Comparison of ENCODE assay signal across 13 cellular contexts in genomic region chr1:40390857-40391256, GRCh38. TPM values are rescaled to one million over a fixed set of nuclear protein-coding genes. Genes with fewer than 3 reads are reported as not detected.
DNase-seq lines count a peak whose midpoint lies in the region; ATAC-seq, FAIRE-seq and TF ChIP-seq lines count a peak whose summit lies in the region.
"Had no signal": no experiment of that assay in that cellular context is flagged by ENCODE, and none has a peak within 500 bp of the region (broad histone marks: within the 10 kb centered on the region; RNA-seq: fewer than 3 reads in every experiment).

No MANE protein-coding gene starts in this region.

- no peak for FAIRE-seq in GM12891 (lab: Jason Lieb, UNC)
- FAIRE-seq: H1, pancreas had no signal

- H3K4me2 ChIP-seq in MM.1S (ENCODE audit: low read depth, low read length): peak overlapping the region; percentile 35; the same call in 1 of the 2 replicates

- ATAC-seq in psoas muscle: no peak
- no peak for ATAC-seq in HG03196 (IDR thresholded peaks at IDR 0.05; ENCODE audit: unreplicated experiment)

- DNase-seq in CD14-positive monocyte (ENCODE audit: low spot score): no peak
- no peak for DNase-seq in MM.1S
- DNase-seq in effector memory CD4-positive, alpha-beta T cell: no peak
- DNase-seq in psoas muscle: no peak
- DNase-seq in COLO829 (ENCODE audit: low spot score): no peak
- DNase-seq in cerebellar cortex (ENCODE audit: low spot score): no peak
- DNase-seq in GM12891 (ENCODE audit: insufficient read length, low spot score): no peak
- DNase-seq: foreskin melanocyte, left colon, NCI-H2029 treated with DMSO at 0.1 percent for 48 hours had no signal

- H3K79me2 ChIP-seq in MM.1S (ENCODE audit: low read length): peaks cover 92% of the 10 kb centered on the region

- TF ChIP-seq POLR2A in GM12891 (IDR thresholded peaks at IDR 0.05; ENCODE audit: low read depth, low read length): no peak

- peaks cover 42 to 65% of the 10 kb centered on the region in 2 donors for H3K36me3 Mint-ChIP-seq in CD14-positive monocyte

- TF ChIP-seq CTCF in CD14-positive monocyte (IDR thresholded peaks at IDR 0.05): no peak
- no peak for TF ChIP-seq CTCF in MM.1S (IDR thresholded peaks at IDR 0.05; ENCODE audit: low read length)
- no peak for TF ChIP-seq CTCF in psoas muscle (IDR thresholded peaks at IDR 0.05)

- 86 to 89% (median 89%) methylated on average over 3 of the region's 3 CpGs for WGBS in psoas muscle, 3 donors

- peaks cover 0 to 2% (median 0%) of the 10 kb centered on the region in 3 donors for H3K27me3 Mint-ChIP-seq in CD14-positive monocyte (ENCODE audit: low read depth in 3 of 3)

- 0 out of 2 replicates have a peak overlapping the region, but pooled peaks have one; percentile 31 for H3K9ac ChIP-seq in MM.1S (ENCODE audit: low read length)

- no peaks in the 10 kb centered on the region for H3K9me2 ChIP-seq in MM.1S (replicated peaks; ENCODE audit: insufficient read depth, low read length)

- H3F3A ChIP-seq in MM.1S (ENCODE audit: insufficient read depth, low read length): peaks cover 39% of the 10 kb centered on the region

- H2AFZ ChIP-seq in MM.1S (ENCODE audit: low read length): no peak overlapping the region

- no peaks in the 10 kb centered on the region for H3K36me3 ChIP-seq in MM.1S (replicated peaks; ENCODE audit: insufficient read depth, low read length)
- H3K36me3 ChIP-seq in effector memory CD4-positive, alpha-beta T cell (ENCODE audit: control insufficient read depth, insufficient read depth, low read length): no peaks in the 10 kb centered on the region
- H3K36me3 ChIP-seq in psoas muscle (ENCODE audit: insufficient read depth in 1 of 2, low read depth in 1 of 2): no peaks in the 10 kb centered on the region
- H3K36me3 ChIP-seq: pancreas had no signal

- intact Hi-C loops in CD14-positive monocyte (cut with micrococcal nuclease): loop anchor here in 1 of 2 donors (5.0 kb wide), 1 partner anchor 49 kb away; no protein-coding TSS in a partner anchor
- intact Hi-C loops in psoas muscle (cut with DNase I): no loop called here

- peak overlapping the region in 1 of 2 donors; percentile 46 for H3K4me3 Mint-ChIP-seq in CD14-positive monocyte

- H3K27ac ChIP-seq in MM.1S (ENCODE audit: low read length) (peak overlapping the region; percentile 91; the same call in 1 of the 2 replicates), psoas muscle (peak overlapping the region; percentile 53)
- H3K27ac ChIP-seq in effector memory CD4-positive, alpha-beta T cell (ENCODE audit: insufficient read depth, low read length, poor library complexity, severe bottlenecking): peak overlapping the region; percentile 67

- H3K27me3 ChIP-seq in MM.1S (replicated peaks; ENCODE audit: insufficient read depth, low read length) (no peaks in the 10 kb centered on the region), psoas muscle (ENCODE audit: insufficient read depth in 3 of 3, low read length in 2 of 3) (no peaks in the 10 kb centered on the region)
- no peaks in the 10 kb centered on the region for H3K27me3 ChIP-seq in effector memory CD4-positive, alpha-beta T cell (replicated peaks; ENCODE audit: control insufficient read depth, insufficient read depth, low read length, poor library complexity, severe bottlenecking)
- H3K27me3 ChIP-seq: pancreas had no signal

- H3K27ac Mint-ChIP-seq in CD14-positive monocyte: peak overlapping the region; percentile 69 to 97 (median 93)

- no peaks in the 10 kb centered on the region for H3K9me3 Mint-ChIP-seq in CD14-positive monocyte

- no peaks in the 10 kb centered on the region for H3K9me3 ChIP-seq in MM.1S (replicated peaks; ENCODE audit: insufficient read depth, low read length)
- H3K9me3 ChIP-seq in effector memory CD4-positive, alpha-beta T cell (ENCODE audit: control insufficient read depth, low read length): no peaks in the 10 kb centered on the region
- no peaks in the 10 kb centered on the region for H3K9me3 ChIP-seq in psoas muscle
- H3K9me3 ChIP-seq: pancreas had no signal

- H3K4me1 ChIP-seq in MM.1S (ENCODE audit: low read length) (peaks cover 59% of the 10 kb centered on the region), psoas muscle (peaks cover 27% of the 10 kb centered on the region)
- peaks cover 90% of the 10 kb centered on the region for H3K4me1 ChIP-seq in effector memory CD4-positive, alpha-beta T cell (ENCODE audit: control insufficient read depth, insufficient read depth, low read length, poor library complexity, severe bottlenecking)

- H3K4me3 ChIP-seq in MM.1S (ENCODE audit: low read length): no peak overlapping the region
- no peak overlapping the region for H3K4me3 ChIP-seq in effector memory CD4-positive, alpha-beta T cell (ENCODE audit: insufficient read depth, low read depth, low read length, poor library complexity, severe bottlenecking)
- no peak overlapping the region for H3K4me3 ChIP-seq in psoas muscle
- H3K4me3 ChIP-seq: pancreas had no signal

- no peaks in the 10 kb centered on the region for H4K20me1 ChIP-seq in MM.1S (ENCODE audit: insufficient read depth, low read length)

- H3K4me1 Mint-ChIP-seq in CD14-positive monocyte: peaks cover 92% of the 10 kb centered on the region

TF ChIP-seq in GM12891, 5 proteins besides CTCF, POLR2A, EP300 and RAD21:
- no peak for TF ChIP-seq POLR2AphosphoS5 (IDR thresholded peaks at IDR 0.05; ENCODE audit: low read depth, low read length)
- no peak for TF ChIP-seq TAF1 (IDR thresholded peaks at IDR 0.05; ENCODE audit: low read depth, low read length)
- no peak for TF ChIP-seq PAX5 (IDR thresholded peaks at IDR 0.05; ENCODE audit: insufficient read depth, low read length, severe bottlenecking)
- no peak for TF ChIP-seq SPI1 (IDR thresholded peaks at IDR 0.05; ENCODE audit: low read depth, low read length)
- no peak for TF ChIP-seq POU2F2 (IDR thresholded peaks at IDR 0.05; ENCODE audit: low read depth, low read length)

RNA-seq across cellular contexts. Expression of gene SMAP2, which starts 17.3 kb away (rescaled TPM):
- 100 to 1,000 TPM; 359 to 382 TPM for polyA plus RNA-seq in CD14-positive monocyte
- total RNA-seq in psoas muscle: 10 to 100 TPM in 3 of 4 donors, 1 to 10 TPM in 1; 6.9 to 35.0 (median 15.3) TPM
- 10 to 100 TPM; 18.0 to 32.2 (median 18.4) TPM for polyA plus RNA-seq in psoas muscle
- 122 TPM for polyA plus RNA-seq in GM12891 (2012; ENCODE audit: low read depth, missing spikeins)

RNA-seq across cellular contexts. Expression of gene ZFP69B, which starts 59.4 kb away (rescaled TPM):
- polyA plus RNA-seq in CD14-positive monocyte (under 1 TPM in 1 of 2 donors, not detected in 1; 0.20 TPM), psoas muscle (1 to 10 TPM in 2 of 3 donors, under 1 TPM in 1; 0.25 to 1.4 (median 1.1) TPM)
- under 1 TPM; 0.32 to 0.86 (median 0.49) TPM for total RNA-seq in psoas muscle
- polyA plus RNA-seq in GM12891 (2012; ENCODE audit: low read depth, missing spikeins): 1.4 TPM

Comparison
In these comparisons a context has a peak if more than half of its experiments do, and no peak if none do; other contexts are left out.
1. RNA of gene SMAP2, which starts 17.3 kb away (polyA plus RNA-seq): 359 to 382 TPM in CD14-positive monocyte; 18.0 to 32.2 TPM in psoas muscle; every median in the first group is over 10 times any median in the second.
2. Peak in every context shown above with its lines, with median percentiles within 50 percentile points of each other: H3K27ac ChIP-seq.